8 cellular contexts compared by ENCODE assay signal in genomic region chr16:85615014-85615851, GRCh38. TPM values are rescaled to one million over a fixed set of nuclear protein-coding genes. Genes with fewer than 3 reads are reported as not detected.
DNase-seq lines count a peak whose midpoint lies in the region; ATAC-seq, FAIRE-seq and TF ChIP-seq lines count a peak whose summit lies in the region.

No MANE protein-coding gene starts in this region.

- CTCF ChIA-PET in activated CD8-positive, alpha-beta memory T cell treated with anti-CD3 and anti-CD28 coated beads, Interleukin-2, amount 10 ng/mL, durations not matched to agents 7 days and 5 days (lab: Charles Lee) = interaction anchor here (0.6 to 10.6 kb wide), 38 partner anchors 9 to 588 kb away, joined by 3 to 237 read pairs (median 4); partner anchors contain the start of genes C16orf74 and KIAA0513

- DNase-seq in Kasumi-1 (lab: John Stamatoyannopoulos, UW) = peak; percentile 43 to 58
- peak; percentile 75 for DNase-seq in activated CD8-positive, alpha-beta memory T cell treated with anti-CD3 and anti-CD28 coated beads, Interleukin-2, amount 10 ng/mL, durations not matched to agents 7 days and 5 days
- peak; percentile 88 to 93 for DNase-seq in foreskin keratinocyte
- peak; percentile 66 for DNase-seq in retina
- DNase-seq in HTR-8/SVneo (ENCODE audit: insufficient read length, low spot score) = no peak
- DNase-seq in D341Med (ENCODE audit: low spot score) = no peak

- TF ChIP-seq CTCF in C4-2B (conservative IDR thresholded peaks at IDR 0.05) (no peak), foreskin keratinocyte (conservative IDR thresholded peaks at IDR 0.05) (no peak)

- peak; percentile 8 for ATAC-seq in activated CD8-positive, alpha-beta memory T cell treated with anti-CD3 and anti-CD28 coated beads, Interleukin-2, amount 10 ng/mL, durations not matched to agents 7 days and 5 days
- ATAC-seq in foreskin keratinocyte (peak; percentile 78), GM18873 (IDR thresholded peaks at IDR 0.05; ENCODE audit: low FRiP score, unreplicated experiment) (no peak)

- no peak for FAIRE-seq in HTR-8/SVneo (lab: Jason Lieb, UNC)

- H3K4me1 Mint-ChIP-seq in activated CD8-positive, alpha-beta memory T cell treated with anti-CD3 and anti-CD28 coated beads, Interleukin-2, amount 10 ng/mL, durations not matched to agents 7 days and 5 days = peaks cover 32% of the 10 kb centered on the region

- peaks cover 2% of the 10 kb centered on the region for H3K27me3 ChIP-seq in foreskin keratinocyte

- no peaks in the 10 kb centered on the region for H3K27me3 Mint-ChIP-seq in activated CD8-positive, alpha-beta memory T cell treated with anti-CD3 and anti-CD28 coated beads, Interleukin-2, amount 10 ng/mL, durations not matched to agents 7 days and 5 days

- peak overlapping the region; percentile 80 for H3K27ac Mint-ChIP-seq in activated CD8-positive, alpha-beta memory T cell treated with anti-CD3 and anti-CD28 coated beads, Interleukin-2, amount 10 ng/mL, durations not matched to agents 7 days and 5 days

- H3K27ac ChIP-seq in C4-2B = peak overlapping the region; percentile 99
- peak overlapping the region; percentile 8 for H3K27ac ChIP-seq in foreskin keratinocyte

- peak overlapping the region; percentile 66 for H3K4me3 Mint-ChIP-seq in activated CD8-positive, alpha-beta memory T cell treated with anti-CD3 and anti-CD28 coated beads, Interleukin-2, amount 10 ng/mL, durations not matched to agents 7 days and 5 days

- H3K4me1 ChIP-seq in foreskin keratinocyte = peaks cover 7% of the 10 kb centered on the region

- H3K36me3 Mint-ChIP-seq in activated CD8-positive, alpha-beta memory T cell treated with anti-CD3 and anti-CD28 coated beads, Interleukin-2, amount 10 ng/mL, durations not matched to agents 7 days and 5 days = peaks cover 3% of the 10 kb centered on the region

- no peaks in the 10 kb centered on the region for H3K9me3 Mint-ChIP-seq in activated CD8-positive, alpha-beta memory T cell treated with anti-CD3 and anti-CD28 coated beads, Interleukin-2, amount 10 ng/mL, durations not matched to agents 7 days and 5 days (ENCODE audit: low read depth)

RNA-seq across cellular contexts. Expression of gene GSE1, which starts 2.1 kb away (rescaled TPM):
- total RNA-seq in activated CD8-positive, alpha-beta memory T cell treated with anti-CD3 and anti-CD28 coated beads, Interleukin-2, amount 10 ng/mL, durations not matched to agents 7 days and 5 days = 10 to 100 TPM; 43.1 to 55.1 TPM
- 5.9 and 8.2 TPM in 2 replicates for total RNA-seq in foreskin keratinocyte
- polyA plus RNA-seq in foreskin keratinocyte = 1.9 and 2.1 TPM in 2 replicates

Comparison
In these comparisons a context has a peak if more than half of its experiments do, and no peak if none do; other contexts are left out.
1. DNase-seq: peak in Kasumi-1 (2 of 2), activated CD8-positive, alpha-beta memory T cell treated with anti-CD3 and anti-CD28 coated beads, Interleukin-2, amount 10 ng/mL, durations not matched to agents 7 days and 5 days (single experiment), foreskin keratinocyte (2 of 2) and retina (single experiment); none in HTR-8/SVneo (single experiment) and D341Med (single experiment).